20 cellular contexts compared by ENCODE assay signal in the genomic region with DNA sequence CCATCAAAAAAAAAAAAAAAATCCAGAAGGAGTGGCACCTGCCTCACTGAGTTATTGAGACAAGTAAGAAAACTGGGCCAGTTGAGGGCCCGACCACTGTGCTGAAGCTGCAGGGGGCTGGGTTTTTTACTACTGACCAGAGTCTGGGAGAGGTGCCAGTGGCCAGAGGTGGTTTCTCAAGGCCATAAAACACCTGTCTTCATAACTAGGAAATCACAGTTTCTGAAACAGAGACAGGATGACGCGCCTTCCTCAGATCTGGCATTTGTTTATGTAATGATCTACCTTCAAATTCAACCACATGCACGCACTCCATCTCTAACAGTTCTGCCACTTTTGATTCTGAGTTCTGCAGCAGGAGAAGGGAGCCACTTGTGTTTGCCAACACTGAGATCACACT. TPM values are rescaled to one million over a fixed set of nuclear protein-coding genes. Genes with fewer than 3 reads are reported as not detected.
"Had no signal": no experiment of that assay in that cellular context is flagged by ENCODE, and none has a peak within 500 bp of the region (broad histone marks: within the 10 kb centered on the region; RNA-seq: fewer than 3 reads in every experiment).

No MANE protein-coding gene starts in this region.

- H3K4me3 ChIP-seq: dorsolateral prefrontal cortex, esophagus muscularis mucosa, sigmoid colon, transverse colon had no signal

- FAIRE-seq: endometrium had no signal

- DNase-seq: activated CD4-positive, alpha-beta T cell treated with anti-CD3 and anti-CD28 coated beads, Interleukin-2, amount 50 U/mL, for 1 hour; activated naive CD4-positive, alpha-beta T cell treated with anti-CD3 and anti-CD28 coated beads, Interleukin-2, amount 50 U/mL, for 16 hours; activated T-cell treated with anti-CD3 and anti-CD28 coated beads for 4 hours; amniotic stem cell; brain microvascular endothelial cell; dorsolateral prefrontal cortex; glutamatergic neuron; immature natural killer cell; mammary epithelial cell; sigmoid colon; stimulated activated CD4-positive, alpha-beta T cell treated with anti-CD3 and anti-CD28 coated beads, Interleukin-2, amount 100 ng/mL, for 24 hours; stimulated activated naive CD4-positive, alpha-beta T cell; substantia nigra; transverse colon had no signal

- H3K27ac ChIP-seq: brain microvascular endothelial cell, dorsolateral prefrontal cortex, esophagus muscularis mucosa, sigmoid colon, transverse colon had no signal

- H3K36me3 ChIP-seq: brain microvascular endothelial cell, esophagus muscularis mucosa, sigmoid colon, transverse colon had no signal

- H3K4me1 ChIP-seq: esophagus muscularis mucosa, sigmoid colon, transverse colon had no signal

- H3K27me3 ChIP-seq: esophagus muscularis mucosa, sigmoid colon, transverse colon had no signal

RNA-seq across cellular contexts. Expression of a gene that starts 12.7 kb away (rescaled TPM):
- total RNA-seq: activated CD8-positive, alpha-beta memory T cell treated with anti-CD3 and anti-CD28 coated beads for 36 hours; activated T-helper 2 cell treated with anti-CD3 and anti-CD28 coated beads, Interferon-gamma antibody, Interleukin-2, Interleukin-4, amounts not matched to agents 10 μg/mL and 5 μg/mL and 100 μg/mL, durations not matched to agents 14 hours and 24 hours and 36 hours; natural killer cell treated with Interleukin-12 subunit alpha and Interleukin-12 subunit beta and Interleukin-15 and Interleukin-18, amount 100 ng/mL, for 72 hours; T-helper 2 cell treated with Interferon-gamma antibody and Interleukin-4, amounts not matched to agents 100 ng/mL and 5 ng/mL, for 36 hours had no signal
- polyA plus RNA-seq: immature natural killer cell had no signal
